ENCODE assay signal across 1 cellular context in genomic region chr22:20114506-20115475, GRCh38.
TF ChIP-seq lines count a peak whose summit lies in the region.

No MANE protein-coding gene starts in this region.

TF ChIP-seq in IMR-90, 13 proteins besides CTCF, POLR2A, EP300 and RAD21:
- TF ChIP-seq CHD1 (IDR thresholded peaks at IDR 0.05; ENCODE audit: low read depth, low read length) (no peak), SMC3 (IDR thresholded peaks at IDR 0.05; ENCODE audit: low read depth, low read length) (no peak), USF2 (IDR thresholded peaks at IDR 0.05; ENCODE audit: low read depth, low read length) (no peak), FOS (IDR thresholded peaks at IDR 0.05; ENCODE audit: low read depth, low read length) (no peak), NFE2L2 (IDR thresholded peaks at IDR 0.05; ENCODE audit: low read depth, low read length) (no peak), MAZ (IDR thresholded peaks at IDR 0.05; ENCODE audit: borderline replicate concordance, low read depth, low read length) (no peak), BHLHE40 (IDR thresholded peaks at IDR 0.05; ENCODE audit: low read depth, low read length) (no peak), ELK1 (IDR thresholded peaks at IDR 0.05; ENCODE audit: borderline replicate concordance, low read depth, low read length) (no peak), RCOR1 (IDR thresholded peaks at IDR 0.05; ENCODE audit: insufficient replicate concordance, low read length) (no peak)
